Comparison of ENCODE assay signal across 19 cellular contexts in genomic region chr11:131254254-131254653, GRCh38.
DNase-seq lines count a peak whose midpoint lies in the region; ATAC-seq, FAIRE-seq and TF ChIP-seq lines count a peak whose summit lies in the region.
"Had no signal": no experiment of that assay in that cellular context is flagged by ENCODE, and none has a peak within 500 bp of the region (broad histone marks: within the 10 kb centered on the region; RNA-seq: fewer than 3 reads in every experiment).

No MANE protein-coding gene starts in this region.

- no peaks in the 10 kb centered on the region for H3K36me3 ChIP-seq in GM23338 (ENCODE audit: insufficient read depth)

- H4K20me1 ChIP-seq in GM23338 (replicated peaks; ENCODE audit: insufficient read depth), result no peaks in the 10 kb centered on the region

- H3K27me3 Mint-ChIP-seq in GM23338 (ENCODE audit: insufficient read depth, low read depth, poor library complexity) (peaks cover 28% of the 10 kb centered on the region), WTC11 (ENCODE audit: low read depth) (peaks cover 13% of the 10 kb centered on the region), glutamatergic neuron (ENCODE audit: unreplicated experiment) (peaks cover 4% of the 10 kb centered on the region)
- H3K27me3 Mint-ChIP-seq in activated CD4-positive, alpha-beta T cell treated with anti-CD3 and anti-CD28 coated beads, Interleukin-2, amount 10 ng/mL, durations not matched to agents 24 days and 14 days, result peaks cover 2% of the 10 kb centered on the region
- H3K27me3 Mint-ChIP-seq: CD8-positive, alpha-beta memory T cell had no signal

- peaks cover 2% of the 10 kb centered on the region for H3K9me3 ChIP-seq in iPS-18c (ENCODE audit: control insufficient read depth, insufficient read depth, low read length)
- H3K9me3 ChIP-seq: SK-N-SH had no signal

- ATAC-seq in GM23338, result peak; percentile 83
- ATAC-seq in WTC11, result peak; percentile 84
- ATAC-seq in HG02610 (IDR thresholded peaks at IDR 0.05; ENCODE audit: unreplicated experiment), result no peak
- ATAC-seq: PC-3 had no signal

- intact Hi-C loops in activated CD4-positive, alpha-beta T cell treated with anti-CD3 and anti-CD28 coated beads, Interleukin-2, amount 10 ng/mL, durations not matched to agents 24 days and 14 days (cut with micrococcal nuclease), result no loop called here

- CTCF ChIA-PET in WTC11 (lab: Charles Lee), result interaction anchor here (1.1 to 2.3 kb wide), 5 partner anchors 21 to 338 kb away, joined by 3 to 16 read pairs (median 4); partner anchors contain the start of gene SNX19

- H3K27ac Mint-ChIP-seq in GM23338 (peak overlapping the region; percentile 100), WTC11 (peak overlapping the region; percentile 100), glutamatergic neuron (ENCODE audit: unreplicated experiment) (peak overlapping the region; percentile 75)
- no peak overlapping the region for H3K27ac Mint-ChIP-seq in activated CD4-positive, alpha-beta T cell treated with anti-CD3 and anti-CD28 coated beads, Interleukin-2, amount 10 ng/mL, durations not matched to agents 24 days and 14 days
- H3K27ac Mint-ChIP-seq: CD8-positive, alpha-beta memory T cell had no signal

- POLR2A ChIA-PET in WTC11 (lab: Charles Lee), result interaction anchor here (0.7 to 2.0 kb wide), 4 partner anchors 21 to 189 kb away, joined by 3 to 7 read pairs (median 5); no protein-coding TSS in a partner anchor

- FAIRE-seq in RCC 7860 (lab: Jason Lieb, UNC), result no peak

- peak; percentile 77 for DNase-seq in GM23338 (ENCODE audit: low spot score)
- peak; percentile 64 for DNase-seq in WTC11 (ENCODE audit: low spot score)
- DNase-seq in glutamatergic neuron, result no peak
- DNase-seq in activated CD4-positive, alpha-beta T cell treated with anti-CD3 and anti-CD28 coated beads, Interleukin-2, amount 10 ng/mL, durations not matched to agents 24 days and 14 days, result no peak
- DNase-seq in RCC 7860 (ENCODE audit: low spot score), result no peak
- no peak for DNase-seq in AML-193 (lab: John Stamatoyannopoulos, UW)
- DNase-seq: Calu3; CD8-positive, alpha-beta memory T cell; DMS53; Kasumi-1; NCI-H1694 treated with DMSO at 0.1 percent for 48 hours; NCI-H446; PC-3; RPMI8226; SHP77 had no signal

- H3K36me3 Mint-ChIP-seq in GM23338 (ENCODE audit: low read depth) (peaks cover 45% of the 10 kb centered on the region), WTC11 (peaks cover 42% of the 10 kb centered on the region), glutamatergic neuron (ENCODE audit: unreplicated experiment) (peaks cover 4% of the 10 kb centered on the region)
- H3K36me3 Mint-ChIP-seq in activated CD4-positive, alpha-beta T cell treated with anti-CD3 and anti-CD28 coated beads, Interleukin-2, amount 10 ng/mL, durations not matched to agents 24 days and 14 days (ENCODE audit: low read depth), result no peaks in the 10 kb centered on the region
- H3K36me3 Mint-ChIP-seq: CD8-positive, alpha-beta memory T cell had no signal

- peaks cover 31% of the 10 kb centered on the region for H3K4me1 ChIP-seq in GM23338 (ENCODE audit: insufficient read depth)

- TF ChIP-seq CTCF in GM23338 (conservative IDR thresholded peaks at IDR 0.05; ENCODE audit: low read depth in 2 of 2) (no peak), WTC11 (IDR thresholded peaks at IDR 0.05) (no peak), glutamatergic neuron (IDR thresholded peaks at IDR 0.05; ENCODE audit: partially characterized antibody, unreplicated experiment) (no peak)

- H3K4me3 ChIP-seq in GM23338, result peak overlapping the region; percentile 56
- H3K4me3 ChIP-seq in iPS-18c (ENCODE audit: insufficient read depth, low read depth, low read length), result peak overlapping the region; percentile 35

- H3K4me2 ChIP-seq in GM23338, result peak overlapping the region; percentile 85
- H3K4me2 ChIP-seq: SK-N-SH had no signal

- H3K4me3 Mint-ChIP-seq in GM23338 (peak overlapping the region; percentile 92), WTC11 (peak overlapping the region; percentile 88), glutamatergic neuron (ENCODE audit: unreplicated experiment) (peak overlapping the region; percentile 11)
- no peak overlapping the region for H3K4me3 Mint-ChIP-seq in activated CD4-positive, alpha-beta T cell treated with anti-CD3 and anti-CD28 coated beads, Interleukin-2, amount 10 ng/mL, durations not matched to agents 24 days and 14 days
- H3K4me3 Mint-ChIP-seq: CD8-positive, alpha-beta memory T cell had no signal

- no peaks in the 10 kb centered on the region for H3F3A ChIP-seq in GM23338 (replicated peaks; ENCODE audit: low read depth)

- H2AFZ ChIP-seq in GM23338, result no peak overlapping the region

- H3K9me2 ChIP-seq in GM23338 (ENCODE audit: insufficient read depth), result no peaks in the 10 kb centered on the region
- H3K9me2 ChIP-seq: SK-N-SH had no signal

- no peaks in the 10 kb centered on the region for H3K27me3 ChIP-seq in GM23338 (ENCODE audit: insufficient read depth)

- H3K9me3 Mint-ChIP-seq in GM23338 (peaks cover 27% of the 10 kb centered on the region), WTC11 (peaks cover 26% of the 10 kb centered on the region), glutamatergic neuron (ENCODE audit: unreplicated experiment) (peaks cover 7% of the 10 kb centered on the region)
- H3K9me3 Mint-ChIP-seq in activated CD4-positive, alpha-beta T cell treated with anti-CD3 and anti-CD28 coated beads, Interleukin-2, amount 10 ng/mL, durations not matched to agents 24 days and 14 days, result no peaks in the 10 kb centered on the region

- H3K27ac ChIP-seq in GM23338 (ENCODE audit: low read depth), result peak overlapping the region; percentile 99
- H3K27ac ChIP-seq: C4-2B had no signal

- H3K4me1 Mint-ChIP-seq in GM23338 (peaks cover 64% of the 10 kb centered on the region), WTC11 (peaks cover 64% of the 10 kb centered on the region), glutamatergic neuron (ENCODE audit: low read depth, unreplicated experiment) (peaks cover 28% of the 10 kb centered on the region)
- no peaks in the 10 kb centered on the region for H3K4me1 Mint-ChIP-seq in activated CD4-positive, alpha-beta T cell treated with anti-CD3 and anti-CD28 coated beads, Interleukin-2, amount 10 ng/mL, durations not matched to agents 24 days and 14 days
- H3K4me1 Mint-ChIP-seq: CD8-positive, alpha-beta memory T cell had no signal

- H3K79me2 ChIP-seq in GM23338 (replicated peaks; ENCODE audit: insufficient read depth), result peaks cover 44% of the 10 kb centered on the region

TF ChIP-seq in GM23338, 12 proteins besides CTCF, POLR2A, EP300 and RAD21 (continues in another document):
- TF ChIP-seq ETS1 (IDR thresholded peaks at IDR 0.05) (no peak), ZNF114 (CRISPR knock-in tag; IDR thresholded peaks at IDR 0.05) (no peak), EZH2phosphoT487 (IDR thresholded peaks at IDR 0.05; ENCODE audit: unreplicated experiment) (no peak), JUNB (IDR thresholded peaks at IDR 0.05; ENCODE audit: unreplicated experiment) (no peak), CREB1 (CRISPR knock-in tag; IDR thresholded peaks at IDR 0.05; ENCODE audit: low read depth) (no peak), STAT1 (IDR thresholded peaks at IDR 0.05; ENCODE audit: unreplicated experiment) (no peak), EZH2 (IDR thresholded peaks at IDR 0.05; ENCODE audit: low read depth, unreplicated experiment) (no peak)

TF ChIP-seq in WTC11, 78 proteins besides CTCF, POLR2A, EP300 and RAD21:
- TF ChIP-seq ATF6 (CRISPR knock-in tag; IDR thresholded peaks at IDR 0.05), result no peak
- TF ChIP-seq, protein P1, sequence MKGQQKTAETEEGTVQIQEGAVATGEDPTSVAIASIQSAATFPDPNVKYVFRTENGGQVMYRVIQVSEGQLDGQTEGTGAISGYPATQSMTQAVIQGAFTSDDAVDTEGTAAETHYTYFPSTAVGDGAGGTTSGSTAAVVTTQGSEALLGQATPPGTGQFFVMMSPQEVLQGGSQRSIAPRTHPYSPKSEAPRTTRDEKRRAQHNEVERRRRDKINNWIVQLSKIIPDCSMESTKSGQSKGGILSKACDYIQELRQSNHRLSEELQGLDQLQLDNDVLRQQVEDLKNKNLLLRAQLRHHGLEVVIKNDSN (CRISPR knock-in tag; IDR thresholded peaks at IDR 0.05), result 0 out of 2 replicates have a peak, but pooled peaks have one; percentile 9

Comparison
In these comparisons a context has a peak if more than half of its experiments do, and no peak if none do; other contexts are left out.
1. DNase-seq: peak in GM23338 (single experiment) and WTC11 (single experiment); none in glutamatergic neuron (single experiment), activated CD4-positive, alpha-beta T cell treated with anti-CD3 and anti-CD28 coated beads, Interleukin-2, amount 10 ng/mL, durations not matched to agents 24 days and 14 days (single experiment), RCC 7860 (single experiment) and AML-193 (0 of 2).